8 cellular contexts compared by ENCODE assay signal in genomic region chr1:167454929-167455785, GRCh38.
A peak's percentile ranks its signal among the peaks of the same experiment; 100 is the strongest.
DNase-seq lines count a peak whose midpoint lies in the region; ATAC-seq and TF ChIP-seq lines count a peak whose summit lies in the region.

No MANE protein-coding gene starts in this region.

- CTCF ChIA-PET in Caco-2 (lab: Charles Lee) = interaction anchor here (0.5 to 1.3 kb wide), 4 partner anchors 77 to 388 kb away, joined by 3 to 4 read pairs (median 3); no protein-coding TSS in a partner anchor

- intact Hi-C loops in Caco-2 (cut with micrococcal nuclease; ENCODE audit: unreplicated experiment) (loop anchor here (5.0 kb wide), 1 partner anchor 192 kb away; no protein-coding TSS in a partner anchor), heart left ventricle (cut with DNase I) (loop anchor here in 6 of 10 donors (5.0 to 10.0 kb wide), 3 partner anchors 72 to 80 kb away; no protein-coding TSS in a partner anchor), posterior cingulate gyrus (cut with DNase I) (no loop called here), uterus (cut with DNase I; ENCODE audit: low total_unique reads) (no loop called here)

- WGBS in heart left ventricle, 4 donors = 0 to 1% (median 0%) methylated on average over 43 to 83 of the region's 83 CpGs

- H3K36me3 ChIP-seq in Caco-2 (ENCODE audit: control insufficient read depth, insufficient read depth, low read length) (no peaks in the 10 kb centered on the region), heart left ventricle (no peaks in the 10 kb centered on the region), uterus (no peaks in the 10 kb centered on the region)

- no peak for TF ChIP-seq CTCF in Caco-2 (IDR thresholded peaks at IDR 0.05; ENCODE audit: insufficient read depth in 1 of 2, low read depth in 1 of 2, low read length in 1 of 2, severe bottlenecking in 1 of 2, unreplicated experiment in 1 of 2)
- TF ChIP-seq CTCF in heart left ventricle (IDR thresholded peaks at IDR 0.05) = no peak
- no peak for TF ChIP-seq CTCF in uterus (IDR thresholded peaks at IDR 0.05)

- POLR2A ChIA-PET in Caco-2 (lab: Charles Lee) = interaction anchor here (0.6 to 1.0 kb wide), 3 partner anchors 76 to 235 kb away, joined by 3 to 5 read pairs (median 3); partner anchors contain the start of genes CREG1 and POU2F1

- TF ChIP-seq POLR2A in heart left ventricle (IDR thresholded peaks at IDR 0.05) = peak in 1 of 2 donors; percentile 6
- no peak for TF ChIP-seq POLR2A in uterus (IDR thresholded peaks at IDR 0.05)

- DNase-seq in Caco-2 (peak; percentile 48 to 57), HuH-7 (ENCODE audit: low spot score) (peak; percentile 55), SKM-1 (lab: John Stamatoyannopoulos, UW; ENCODE audit: unreplicated experiment) (peak; percentile 32), heart left ventricle (peak; percentile 53 to 83 (median 63)), posterior cingulate gyrus (peak; percentile 34 to 92 (median 52)), uterus (peak; percentile 41 to 43)
- DNase-seq in activated naive CD8-positive, alpha-beta T cell treated with anti-CD3 and anti-CD28 coated beads for 36 hours = peak; percentile 83

- H3K4me3 ChIP-seq in Caco-2 (ENCODE audit: low read depth, low read length) (peak overlapping the region; percentile 67), heart left ventricle (peak overlapping the region; percentile 40 to 93 (median 78)), uterus (peak overlapping the region; percentile 70 to 76)

- no peaks in the 10 kb centered on the region for H3K9me3 ChIP-seq in Caco-2
- no peaks in the 10 kb centered on the region for H3K9me3 ChIP-seq in heart left ventricle
- H3K9me3 ChIP-seq in uterus = no peaks in the 10 kb centered on the region

- peak overlapping the region; percentile 70 for H3K4me3 Mint-ChIP-seq in Caco-2 (ENCODE audit: unreplicated experiment)
- H3K4me3 Mint-ChIP-seq in activated naive CD8-positive, alpha-beta T cell treated with anti-CD3 and anti-CD28 coated beads for 36 hours = peak overlapping the region; percentile 78

- H3K27ac ChIP-seq in heart left ventricle = peak overlapping the region; percentile 66 to 94 (median 86)
- peak overlapping the region; percentile 74 to 84 for H3K27ac ChIP-seq in uterus

- H3K36me3 Mint-ChIP-seq in Caco-2 (ENCODE audit: insufficient read depth, unreplicated experiment) = no peaks in the 10 kb centered on the region
- H3K36me3 Mint-ChIP-seq in activated naive CD8-positive, alpha-beta T cell treated with anti-CD3 and anti-CD28 coated beads for 36 hours = peaks cover 35% of the 10 kb centered on the region

- no peak overlapping the region for H3K27ac Mint-ChIP-seq in Caco-2 (ENCODE audit: unreplicated experiment)
- H3K27ac Mint-ChIP-seq in activated naive CD8-positive, alpha-beta T cell treated with anti-CD3 and anti-CD28 coated beads for 36 hours = peak overlapping the region; percentile 79

- peak; percentile 42 for ATAC-seq in GM21367 (IDR thresholded peaks at IDR 0.05; ENCODE audit: unreplicated experiment)
- ATAC-seq in heart left ventricle = peak; percentile 24 to 87 (median 84)

- no TSS peak for BruUV-seq in Caco-2 (replicated peaks; lab: Mats Ljungman, UMichigan)

- H3K27me3 Mint-ChIP-seq in Caco-2 (ENCODE audit: insufficient read depth, unreplicated experiment) = no peaks in the 10 kb centered on the region
- no peaks in the 10 kb centered on the region for H3K27me3 Mint-ChIP-seq in activated naive CD8-positive, alpha-beta T cell treated with anti-CD3 and anti-CD28 coated beads for 36 hours

- H3K4me1 Mint-ChIP-seq in Caco-2 (ENCODE audit: low read depth, unreplicated experiment) = no peaks in the 10 kb centered on the region
- H3K4me1 Mint-ChIP-seq in activated naive CD8-positive, alpha-beta T cell treated with anti-CD3 and anti-CD28 coated beads for 36 hours = peaks cover 60% of the 10 kb centered on the region

- no peaks in the 10 kb centered on the region; the same call in 1 of the 2 replicates for H3K27me3 ChIP-seq in Caco-2 (replicated peaks; ENCODE audit: control insufficient read depth, insufficient read depth, low read length)
- no peaks in the 10 kb centered on the region for H3K27me3 ChIP-seq in heart left ventricle
- H3K27me3 ChIP-seq in uterus = no peaks in the 10 kb centered on the region

- 0 out of 2 replicates have a peak, but pooled peaks cover 4% of the 10 kb centered on the region for H3K4me1 ChIP-seq in Caco-2
- peaks cover 0 to 26% (median 5%) of the 10 kb centered on the region in 12 donors for H3K4me1 ChIP-seq in heart left ventricle
- H3K4me1 ChIP-seq in uterus = no peaks in the 10 kb centered on the region

- no peaks in the 10 kb centered on the region for H3K9me3 Mint-ChIP-seq in Caco-2 (ENCODE audit: unreplicated experiment)
- H3K9me3 Mint-ChIP-seq in activated naive CD8-positive, alpha-beta T cell treated with anti-CD3 and anti-CD28 coated beads for 36 hours = no peaks in the 10 kb centered on the region

Comparison
In these comparisons a context has a peak if more than half of its experiments do, and no peak if none do; other contexts are left out.
1. Peak in every context shown above with its lines: DNase-seq, ATAC-seq, H3K4me3 ChIP-seq and H3K27ac ChIP-seq.
2. DNase-seq: peak in every context shown above with its lines; median percentile 83 in activated naive CD8-positive, alpha-beta T cell treated with anti-CD3 and anti-CD28 coated beads for 36 hours; 63 in heart left ventricle; 55 in HuH-7; 52 in Caco-2; 52 in posterior cingulate gyrus; 42 in uterus; 32 in SKM-1.
3. intact Hi-C loops: an anchor here in Caco-2 (5.0 kb wide) and heart left ventricle (5.0 to 10.0 kb wide); none called in posterior cingulate gyrus and uterus.